In genomic region chr3:108327168-108327567, GRCh38 we compare ENCODE assay signal across 25 cellular contexts. TPM values are rescaled to one million over a fixed set of nuclear protein-coding genes. Genes with fewer than 3 reads are reported as not detected.
"Had no signal": no experiment of that assay in that cellular context is flagged by ENCODE, and none has a peak within 500 bp of the region (broad histone marks: within the 10 kb centered on the region; RNA-seq: fewer than 3 reads in every experiment).

No MANE protein-coding gene starts in this region.

- H3K27me3 Mint-ChIP-seq: activated CD4-positive, alpha-beta T cell treated with anti-CD3 and anti-CD28 coated beads, Interleukin-2, amount 10 ng/mL, durations not matched to agents 7 days and 5 days had no signal

- ATAC-seq: activated naive CD4-positive, alpha-beta T cell treated with anti-CD3 and anti-CD28 coated beads, Interleukin-2, amount 50 U/mL, for 72 hours; activated T-cell treated with anti-CD3 and anti-CD28 coated beads, Interleukin-2, amount 50 U/mL, for 4 hours had no signal

- H3K4me1 ChIP-seq: Peyer's patch, SJSA1 had no signal

- H3K36me3 ChIP-seq: brain microvascular endothelial cell, Peyer's patch, SJSA1 had no signal

- H3K4me3 ChIP-seq: Peyer's patch, SJSA1 had no signal

- H3K27me3 ChIP-seq: brain microvascular endothelial cell, Peyer's patch, SJSA1 had no signal

- H3K27ac ChIP-seq: brain microvascular endothelial cell, KMS-11, Peyer's patch, SJSA1 had no signal

- H3K27ac Mint-ChIP-seq: activated CD4-positive, alpha-beta T cell treated with anti-CD3 and anti-CD28 coated beads, Interleukin-2, amount 10 ng/mL, durations not matched to agents 7 days and 5 days; activated naive CD4-positive, alpha-beta T cell treated with anti-CD3 and anti-CD28 coated beads, Interleukin-2, amount 50 U/mL, for 72 hours had no signal

- H3K4me2 ChIP-seq: KMS-11, SK-N-SH had no signal

- H3K9me3 ChIP-seq: Peyer's patch, SK-N-SH had no signal

- H3K4me3 Mint-ChIP-seq: activated CD4-positive, alpha-beta T cell treated with anti-CD3 and anti-CD28 coated beads, Interleukin-2, amount 10 ng/mL, durations not matched to agents 7 days and 5 days; activated T-cell treated with anti-CD3 and anti-CD28 coated beads, Interleukin-2, amount 50 U/mL, for 4 hours had no signal

- DNase-seq: activated CD4-positive, alpha-beta T cell treated with anti-CD3 and anti-CD28 coated beads, Interleukin-2, amount 10 ng/mL, durations not matched to agents 7 days and 5 days; activated effector memory CD4-positive, alpha-beta T cell treated with anti-CD3 and anti-CD28 coated beads, Interleukin-2, amount 50 U/mL, for 16 hours; activated naive CD4-positive, alpha-beta T cell; activated T-cell treated with anti-CD3 and anti-CD28 coated beads, Interleukin-2, amount 50 U/mL, for 4 hours; amniotic stem cell; aorta; brain microvascular endothelial cell; central memory CD4-positive, alpha-beta T cell; MM.1S; MV-4-11; NCI-H1092; NCI-H1436 treated with DMSO at 0.1 percent for 48 hours; NCI-H1694 treated with DMSO at 0.1 percent for 48 hours; NCI-H2029; NCI-H345; NCI-H524 treated with DMSO at 0.1 percent for 48 hours; Peyer's patch; RPMI8226; SHP77 treated with DMSO at 0.1 percent for 48 hours; SK-N-SH had no signal

- H3K9me2 ChIP-seq: SK-N-SH had no signal

RNA-seq across cellular contexts. Expression of gene HHLA2, which starts 30.8 kb away (rescaled TPM):
- total RNA-seq: aorta, LHCN-M2, NCI-H460, SJSA1 had no signal
